8 cellular contexts compared by ENCODE assay signal in the genomic region with DNA sequence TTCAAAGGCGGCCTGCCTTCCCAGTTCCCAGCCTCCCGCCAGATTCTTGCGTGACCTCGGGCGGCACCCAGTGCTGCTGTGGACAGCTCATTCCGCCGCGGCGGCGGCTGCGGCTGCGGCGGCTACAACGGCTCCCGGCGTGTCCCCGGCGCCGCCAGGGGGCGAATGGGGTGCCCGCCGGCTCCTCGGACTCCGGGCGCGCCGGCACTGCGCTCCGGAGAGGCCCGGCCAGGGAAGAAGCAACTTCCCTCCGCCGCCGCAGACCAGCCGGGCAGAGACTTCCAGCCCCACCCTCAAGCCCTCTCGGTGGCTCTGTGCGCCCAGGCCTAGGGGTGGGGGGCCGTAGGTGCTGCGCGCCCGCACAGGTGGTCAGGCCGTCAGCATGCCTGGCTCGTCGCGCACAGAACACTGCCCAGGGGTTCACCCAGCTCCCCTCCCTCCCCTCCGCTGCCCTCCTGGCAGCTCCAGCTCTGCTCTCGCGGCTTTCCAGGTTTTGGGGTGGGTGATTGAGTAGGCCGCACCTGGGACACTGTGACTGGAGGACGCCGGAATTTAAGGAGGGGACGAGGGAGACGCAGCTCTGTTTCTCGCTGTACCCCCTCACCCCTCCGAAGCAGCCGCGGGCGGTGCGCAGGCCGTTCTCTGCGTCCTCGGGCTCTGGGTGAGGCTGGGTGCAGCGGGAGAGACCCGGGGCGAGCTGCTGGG. TPM values are rescaled to one million over a fixed set of nuclear protein-coding genes. Genes with fewer than 3 reads are reported as not detected.
DNase-seq lines count a peak whose midpoint lies in the region; TF ChIP-seq lines count a peak whose summit lies in the region.

No MANE protein-coding gene starts in this region.

- peaks cover 11 to 33% (median 22%) of the 10 kb centered on the region in 4 donors for H3K4me1 ChIP-seq in liver (ENCODE audit: control insufficient read depth in 4 of 4, insufficient read depth in 4 of 4, low read length in 3 of 4)

- no peaks in the 10 kb centered on the region for H3K36me3 ChIP-seq in liver (ENCODE audit: control insufficient read depth in 4 of 4, insufficient read depth in 3 of 4, low read depth in 1 of 4, low read length in 3 of 4)

- H3K9me3 ChIP-seq in liver (ENCODE audit: control insufficient read depth in 4 of 4, low read length in 3 of 4) = no peaks in the 10 kb centered on the region

- peak overlapping the region in 2 of 3 donors; percentile 36 to 52 for H3K4me3 ChIP-seq in liver (ENCODE audit: low read depth in 1 of 3, low read length in 3 of 3)

- DNase-seq in GM19238 (ENCODE audit: insufficient read length, low spot score) = peak; percentile 67
- peak; percentile 72 for DNase-seq in M059J (ENCODE audit: low read depth)
- DNase-seq in activated CD4-positive, alpha-beta T cell treated with anti-CD3 and anti-CD28 coated beads, Interleukin-2, amount 50 U/mL, for 1 hour = peak; percentile 50
- DNase-seq in ecto neural progenitor cell (ENCODE audit: low spot score) = peak; percentile 82
- peak; percentile 33 for DNase-seq in stimulated activated CD4-positive, alpha-beta T cell treated with anti-CD3 and anti-CD28 coated beads, Interleukin-2, amount 100 ng/mL, for 4 hours (ENCODE audit: low read depth)
- no peak for DNase-seq in cortex of kidney (lab: John Stamatoyannopoulos, UW)
- DNase-seq in NCI-H2107 treated with DMSO at 0.1 percent for 48 hours (lab: John Stamatoyannopoulos, UW; ENCODE audit: unreplicated experiment) = no peak

- WGBS in liver = 14% methylated on average over 64 of the region's 64 CpGs

- TF ChIP-seq CTCF in liver (IDR thresholded peaks at IDR 0.05; ENCODE audit: low read depth, low read length, missing input control) = peak; percentile 70

- peak; percentile 33 to 69 for TF ChIP-seq RAD21 in liver (IDR thresholded peaks at IDR 0.05)

- H3K27ac ChIP-seq in liver (ENCODE audit: low read depth in 1 of 2, low read length in 2 of 2) = no peak overlapping the region

- H3K9ac ChIP-seq in liver (ENCODE audit: low read depth in 1 of 2, low read length in 2 of 2) = peak overlapping the region in 1 of 2 donors; percentile 3

- no peaks in the 10 kb centered on the region for H3K27me3 ChIP-seq in liver (ENCODE audit: control insufficient read depth in 4 of 4, insufficient read depth in 4 of 4, low read length in 3 of 4)

TF ChIP-seq in liver, 16 proteins besides CTCF, POLR2A, EP300 and RAD21:
- TF ChIP-seq MAX (IDR thresholded peaks at IDR 0.05) (no peak), ATF3 (IDR thresholded peaks at IDR 0.05) (no peak)
- TF ChIP-seq, protein P1, sequence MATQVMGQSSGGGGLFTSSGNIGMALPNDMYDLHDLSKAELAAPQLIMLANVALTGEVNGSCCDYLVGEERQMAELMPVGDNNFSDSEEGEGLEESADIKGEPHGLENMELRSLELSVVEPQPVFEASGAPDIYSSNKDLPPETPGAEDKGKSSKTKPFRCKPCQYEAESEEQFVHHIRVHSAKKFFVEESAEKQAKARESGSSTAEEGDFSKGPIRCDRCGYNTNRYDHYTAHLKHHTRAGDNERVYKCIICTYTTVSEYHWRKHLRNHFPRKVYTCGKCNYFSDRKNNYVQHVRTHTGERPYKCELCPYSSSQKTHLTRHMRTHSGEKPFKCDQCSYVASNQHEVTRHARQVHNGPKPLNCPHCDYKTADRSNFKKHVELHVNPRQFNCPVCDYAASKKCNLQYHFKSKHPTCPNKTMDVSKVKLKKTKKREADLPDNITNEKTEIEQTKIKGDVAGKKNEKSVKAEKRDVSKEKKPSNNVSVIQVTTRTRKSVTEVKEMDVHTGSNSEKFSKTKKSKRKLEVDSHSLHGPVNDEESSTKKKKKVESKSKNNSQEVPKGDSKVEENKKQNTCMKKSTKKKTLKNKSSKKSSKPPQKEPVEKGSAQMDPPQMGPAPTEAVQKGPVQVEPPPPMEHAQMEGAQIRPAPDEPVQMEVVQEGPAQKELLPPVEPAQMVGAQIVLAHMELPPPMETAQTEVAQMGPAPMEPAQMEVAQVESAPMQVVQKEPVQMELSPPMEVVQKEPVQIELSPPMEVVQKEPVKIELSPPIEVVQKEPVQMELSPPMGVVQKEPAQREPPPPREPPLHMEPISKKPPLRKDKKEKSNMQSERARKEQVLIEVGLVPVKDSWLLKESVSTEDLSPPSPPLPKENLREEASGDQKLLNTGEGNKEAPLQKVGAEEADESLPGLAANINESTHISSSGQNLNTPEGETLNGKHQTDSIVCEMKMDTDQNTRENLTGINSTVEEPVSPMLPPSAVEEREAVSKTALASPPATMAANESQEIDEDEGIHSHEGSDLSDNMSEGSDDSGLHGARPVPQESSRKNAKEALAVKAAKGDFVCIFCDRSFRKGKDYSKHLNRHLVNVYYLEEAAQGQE (IDR thresholded peaks at IDR 0.05) = peak; percentile 97

RNA-seq across cellular contexts. Expression of gene IGIP, which starts 20.2 kb away (rescaled TPM):
- total RNA-seq in M059J (2014; rRNA removed; shearing (Covaris generic)) = 1.6 and 1.8 TPM in 2 replicates
- 10 to 100 TPM in 1 of 2 donors, 1 to 10 TPM in 1; 4.1 to 11.8 TPM for total RNA-seq in liver
- 1 to 10 TPM; 2.3 to 3.3 TPM for polyA plus RNA-seq in liver

RNA-seq across cellular contexts. Expression of gene CYSTM1, which starts 29.0 kb away (rescaled TPM):
- total RNA-seq in M059J (2014; rRNA removed; shearing (Covaris generic)) = 43.6 and 45.0 TPM in 2 replicates
- 10 to 100 TPM in 1 of 2 donors, 1 to 10 TPM in 1; 8.1 to 15.6 TPM for total RNA-seq in liver
- 10 to 100 TPM; 31.1 to 45.7 TPM for polyA plus RNA-seq in liver

RNA-seq across cellular contexts. Expression of gene PURA, which starts 32.1 kb away (rescaled TPM):
- total RNA-seq in M059J (2014; rRNA removed; shearing (Covaris generic)) = 5.2 and 7.8 TPM in 2 replicates
- 10 to 100 TPM in 1 of 2 donors, 1 to 10 TPM in 1; 6.9 to 14.7 TPM for total RNA-seq in liver
- 1 to 10 TPM; 2.8 to 4.3 TPM for polyA plus RNA-seq in liver

Comparison
In these comparisons a context has a peak if more than half of its experiments do, and no peak if none do; other contexts are left out.
1. DNase-seq: peak in GM19238 (single experiment), M059J (single experiment), activated CD4-positive, alpha-beta T cell treated with anti-CD3 and anti-CD28 coated beads, Interleukin-2, amount 50 U/mL, for 1 hour (single experiment), ecto neural progenitor cell (single experiment) and stimulated activated CD4-positive, alpha-beta T cell treated with anti-CD3 and anti-CD28 coated beads, Interleukin-2, amount 100 ng/mL, for 4 hours (single experiment); none in cortex of kidney (single experiment) and NCI-H2107 treated with DMSO at 0.1 percent for 48 hours (single experiment).